17 cellular contexts compared by ENCODE assay signal in the genomic region with DNA sequence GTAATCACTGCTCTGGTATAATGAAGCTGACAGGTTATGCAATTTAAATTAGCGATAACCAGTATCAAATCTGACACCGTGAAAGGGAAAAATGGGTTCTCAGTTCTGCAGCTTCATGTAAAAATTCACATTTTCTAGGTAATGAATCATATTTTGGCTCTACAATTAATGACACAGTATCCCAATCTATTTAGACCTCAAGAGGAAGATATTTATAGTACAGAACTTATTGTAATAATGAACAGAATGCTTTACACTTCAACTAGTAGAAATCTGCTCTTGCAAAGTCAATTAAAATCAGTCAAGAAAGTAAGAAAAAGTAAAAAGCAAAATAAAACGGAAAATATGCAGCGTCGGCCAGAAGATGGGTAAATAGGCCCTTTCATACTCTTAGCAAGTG.
"Had no signal": no experiment of that assay in that cellular context is flagged by ENCODE, and none has a peak within 500 bp of the region (broad histone marks: within the 10 kb centered on the region; RNA-seq: fewer than 3 reads in every experiment).

No MANE protein-coding gene starts in this region.

- H3K27ac ChIP-seq: ascending aorta, epithelial cell of prostate had no signal

- H3K27ac Mint-ChIP-seq: activated CD4-positive, alpha-beta memory T cell treated with anti-CD3 and anti-CD28 coated beads, Interleukin-2, amount 10 ng/mL, durations not matched to agents 7 days and 5 days; activated T-cell treated with anti-CD3 and anti-CD28 coated beads, Interleukin-2, amount 50 U/mL, for 72 hours; T-helper 1 cell treated with Interleukin-12 subunit alpha and Interleukin-12 subunit beta and Interleukin-4 antibody, amounts not matched to agents 30 μg/mL and 1 μg/mL, for 36 hours had no signal

- H3K9me3 Mint-ChIP-seq: activated CD4-positive, alpha-beta memory T cell treated with anti-CD3 and anti-CD28 coated beads, Interleukin-2, amount 10 ng/mL, durations not matched to agents 7 days and 5 days; T-helper 1 cell treated with Interleukin-12 subunit alpha and Interleukin-12 subunit beta and Interleukin-4 antibody, amounts not matched to agents 30 μg/mL and 1 μg/mL, for 36 hours had no signal

- H3K27me3 Mint-ChIP-seq: activated CD4-positive, alpha-beta memory T cell treated with anti-CD3 and anti-CD28 coated beads, Interleukin-2, amount 10 ng/mL, durations not matched to agents 7 days and 5 days; activated CD4-positive, alpha-beta T cell treated with anti-CD3 and anti-CD28 coated beads for 36 hours; dendritic cell treated with granulocyte-macrophage colony-stimulating factor and Interleukin-4, amounts not matched to agents 40 ng/mL and 50 ng/mL, for 4 days; progenitor cell of endocrine pancreas had no signal

- DNase-seq: activated CD4-positive, alpha-beta memory T cell treated with anti-CD3 and anti-CD28 coated beads, Interleukin-2, amount 10 ng/mL, durations not matched to agents 7 days and 5 days; activated CD4-positive, alpha-beta T cell treated with anti-CD3 and anti-CD28 coated beads for 36 hours; activated T-cell treated with anti-CD3 and anti-CD28 coated beads, Interleukin-2, amount 50 U/mL, for 72 hours; heart right ventricle; left cardiac atrium; midbrain; occipital lobe; right lobe of liver; stimulated activated CD4-positive, alpha-beta T cell treated with anti-CD3 and anti-CD28 coated beads, Interleukin-1b, Interleukin-23, amount 100 ng/mL, for 48 hours; thyroid gland had no signal

- H3K4me1 ChIP-seq: breast epithelium had no signal

- H3K27me3 ChIP-seq: ascending aorta, breast epithelium, heart right ventricle, right lobe of liver, thyroid gland had no signal

- H3K9me3 ChIP-seq: ascending aorta, breast epithelium, right lobe of liver, thyroid gland had no signal

- H3K4me3 ChIP-seq: heart right ventricle, lung, right lobe of liver, thyroid gland had no signal

- H3K4me3 Mint-ChIP-seq: activated CD4-positive, alpha-beta memory T cell treated with anti-CD3 and anti-CD28 coated beads, Interleukin-2, amount 10 ng/mL, durations not matched to agents 7 days and 5 days; activated CD4-positive, alpha-beta T cell treated with anti-CD3 and anti-CD28 coated beads for 36 hours; activated T-cell treated with anti-CD3 and anti-CD28 coated beads, Interleukin-2, amount 50 U/mL, for 72 hours; dendritic cell treated with granulocyte-macrophage colony-stimulating factor and Interleukin-4, amounts not matched to agents 40 ng/mL and 50 ng/mL, for 4 days; T-helper 1 cell treated with Interleukin-12 subunit alpha and Interleukin-12 subunit beta and Interleukin-4 antibody, amounts not matched to agents 30 μg/mL and 1 μg/mL, for 36 hours had no signal
